ENCODE assay signal across 18 cellular contexts in genomic region chr16:49456763-49457162, GRCh38.
DNase-seq lines count a peak whose midpoint lies in the region; ATAC-seq and TF ChIP-seq lines count a peak whose summit lies in the region.
"Had no signal": no experiment of that assay in that cellular context is flagged by ENCODE, and none has a peak within 500 bp of the region (broad histone marks: within the 10 kb centered on the region; RNA-seq: fewer than 3 reads in every experiment).

No MANE protein-coding gene starts in this region.

- no peak overlapping the region for H3K4me2 ChIP-seq in PC-9
- H3K4me2 ChIP-seq: GM23338 had no signal

- H3F3A ChIP-seq in PC-9 (ENCODE audit: insufficient read depth, low read depth) = no peaks in the 10 kb centered on the region

- POLR2A ChIA-PET in PC-9 (lab: Charles Lee; ENCODE audit: unreplicated experiment) = no interaction called here

- peaks cover 15% of the 10 kb centered on the region for H3K27me3 Mint-ChIP-seq in type B pancreatic cell

- intact Hi-C loops in PC-9 (cut with micrococcal nuclease; ENCODE audit: unreplicated experiment) = no loop called here

- H3K9me2 ChIP-seq in PC-9 (ENCODE audit: insufficient read depth) = no peaks in the 10 kb centered on the region

- H3K27me3 ChIP-seq in PC-9 (ENCODE audit: insufficient read depth, low read depth) = peaks cover 74% of the 10 kb centered on the region

- DNase-seq in activated CD8-positive, alpha-beta memory T cell treated with anti-CD3 and anti-CD28 coated beads for 24 hours = peak; percentile 32
- no peak for DNase-seq in activated CD8-positive, alpha-beta memory T cell treated with anti-CD3 and anti-CD28 coated beads, Interleukin-2, amount 50 U/mL, for 4 hours
- DNase-seq in MV-4-11 (lab: John Stamatoyannopoulos, UW) (peak; percentile 34), left lobe of liver (ENCODE audit: low spot score) (peak; percentile 31), type B pancreatic cell (ENCODE audit: extremely low spot score, unreplicated experiment) (peak; percentile 40), PC-9 (no peak)
- DNase-seq: 8988T, DMS 273 treated with DMSO at 0.1 percent for 48 hours, NCI-H1105 treated with DMSO at 0.1 percent for 48 hours, NCI-H1694, NCI-H510A treated with DMSO at 0.1 percent for 48 hours, NCI-H774, OCI-M1, SHP77 had no signal

- no peaks in the 10 kb centered on the region for H4K20me1 ChIP-seq in PC-9 (ENCODE audit: insufficient read depth)

- H3K27ac Mint-ChIP-seq in type B pancreatic cell = no peak overlapping the region
- H3K27ac Mint-ChIP-seq: B cell, GM23338 had no signal

- no peaks in the 10 kb centered on the region for H3K9me3 ChIP-seq in PC-9 (ENCODE audit: insufficient read depth, low read depth)

- H3K4me3 Mint-ChIP-seq in type B pancreatic cell = no peak overlapping the region
- H3K4me3 Mint-ChIP-seq: B cell, GM23338 had no signal

- H3K79me2 ChIP-seq in PC-9 (ENCODE audit: low read depth) = no peaks in the 10 kb centered on the region

- no peaks in the 10 kb centered on the region for H3K36me3 ChIP-seq in PC-9 (ENCODE audit: low read depth)

- no peaks in the 10 kb centered on the region for H3K36me3 Mint-ChIP-seq in type B pancreatic cell

- ATAC-seq in left lobe of liver = no peak
- ATAC-seq in GM18861 (IDR thresholded peaks at IDR 0.05; ENCODE audit: unreplicated experiment) = no peak
- ATAC-seq in GM21390 (IDR thresholded peaks at IDR 0.05; ENCODE audit: unreplicated experiment) = no peak
- ATAC-seq: GM23338 had no signal

- H3K4me3 ChIP-seq in PC-9 = no peak overlapping the region
- H3K4me3 ChIP-seq: GM23338 had no signal

- BruUV-seq in PC-9 (replicated peaks; lab: Mats Ljungman, UMichigan) = no TSS peak

- no peak overlapping the region for H3K27ac ChIP-seq in PC-9

- CTCF ChIA-PET in PC-9 (lab: Charles Lee) = no interaction called here

- no peak overlapping the region for H2AFZ ChIP-seq in PC-9
- H2AFZ ChIP-seq: GM23338 had no signal

- peaks cover 5% of the 10 kb centered on the region for H3K4me1 Mint-ChIP-seq in type B pancreatic cell (ENCODE audit: unreplicated experiment)
- H3K4me1 Mint-ChIP-seq: B cell had no signal

- H3K9me3 Mint-ChIP-seq in type B pancreatic cell = no peaks in the 10 kb centered on the region
- H3K9me3 Mint-ChIP-seq: GM23338 had no signal

- TF ChIP-seq CTCF in type B pancreatic cell (conservative IDR thresholded peaks at IDR 0.05) (no peak), PC-9 (conservative IDR thresholded peaks at IDR 0.05) (no peak)

- no peaks in the 10 kb centered on the region for H3K4me1 ChIP-seq in PC-9 (replicated peaks; ENCODE audit: insufficient read depth)

Comparison
In these comparisons a context has a peak if more than half of its experiments do, and no peak if none do; other contexts are left out.
1. DNase-seq: peak in activated CD8-positive, alpha-beta memory T cell treated with anti-CD3 and anti-CD28 coated beads for 24 hours (single experiment), MV-4-11 (single experiment), left lobe of liver (single experiment) and type B pancreatic cell (single experiment); none in activated CD8-positive, alpha-beta memory T cell treated with anti-CD3 and anti-CD28 coated beads, Interleukin-2, amount 50 U/mL, for 4 hours (single experiment) and PC-9 (0 of 2).